16 cellular contexts compared by ENCODE assay signal in the genomic region with DNA sequence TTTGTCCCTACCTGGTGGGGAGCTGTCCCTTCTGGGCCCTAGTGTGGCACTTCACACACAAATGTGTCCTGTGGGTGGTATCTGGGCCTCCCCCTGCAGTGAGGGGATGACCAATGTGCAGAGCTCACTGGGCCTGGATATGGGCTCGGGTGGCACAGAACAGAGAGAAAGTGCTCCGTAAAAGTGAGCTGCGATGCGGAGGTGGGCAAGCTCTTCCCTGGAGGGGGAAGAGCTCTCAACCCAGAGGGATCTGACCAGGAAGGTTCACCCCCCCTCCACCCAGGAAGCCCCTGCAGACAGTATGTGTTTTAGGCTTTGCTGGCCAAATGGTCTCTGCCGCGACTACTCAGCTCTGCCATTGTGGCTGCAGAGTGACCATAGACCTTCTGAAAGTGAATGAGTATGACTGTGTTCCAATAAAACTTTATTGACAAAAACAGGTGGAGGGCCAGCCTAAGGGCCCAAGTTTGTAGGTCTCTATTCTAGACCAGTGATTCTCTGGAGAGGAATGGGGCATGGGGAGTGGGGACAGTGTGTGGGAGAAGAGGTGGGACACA. TPM values are rescaled to one million over a fixed set of nuclear protein-coding genes. Genes with fewer than 3 reads are reported as not detected.
DNase-seq lines count a peak whose midpoint lies in the region; ATAC-seq and TF ChIP-seq lines count a peak whose summit lies in the region.
"Had no signal": no experiment of that assay in that cellular context is flagged by ENCODE, and none has a peak within 500 bp of the region (broad histone marks: within the 10 kb centered on the region; RNA-seq: fewer than 3 reads in every experiment).

No MANE protein-coding gene starts in this region.

- DNase-seq in activated T-cell treated with anti-CD3 and anti-CD28 coated beads, Interleukin-2, amount 50 U/mL, for 4 hours: no peak
- no peak for DNase-seq in activated T-cell treated with anti-CD3 and anti-CD28 coated beads, Interleukin-2, amount 50 U/mL, for 48 hours
- no peak for DNase-seq in effector memory CD4-positive, alpha-beta T cell
- no peak for DNase-seq in stimulated activated CD4-positive, alpha-beta T cell treated with anti-CD3 and anti-CD28 coated beads, Interleukin-12 subunit alpha, Interleukin-12 subunit beta, amount 100 ng/mL, for 4 hours
- DNase-seq in GOT3 (lab: John Stamatoyannopoulos, UW): no peak
- DNase-seq: activated CD4-positive, CD25-positive, alpha-beta regulatory T cell; effector CD4-positive, alpha-beta T cell; glutamatergic neuron; KBM-7 had no signal

- H3K4me1 ChIP-seq in Loucy (ENCODE audit: insufficient read depth, low read length, poor library complexity, severe bottlenecking): peaks cover 73% of the 10 kb centered on the region
- peaks cover 64% of the 10 kb centered on the region for H3K4me1 ChIP-seq in effector memory CD4-positive, alpha-beta T cell (ENCODE audit: control insufficient read depth, insufficient read depth, low read length, poor library complexity, severe bottlenecking)

- H3K9me3 Mint-ChIP-seq in activated T-cell treated with anti-CD3 and anti-CD28 coated beads, Interleukin-2, amount 50 U/mL, for 4 hours: no peaks in the 10 kb centered on the region
- no peaks in the 10 kb centered on the region for H3K9me3 Mint-ChIP-seq in stimulated activated memory B cell treated with anti-CD40 and anti-IgM and Interleukin-4, amounts not matched to agents 10 μg/mL and 1 μg/mL and 100 μg/mL, for 72 hours

- no peaks in the 10 kb centered on the region for H3K27me3 Mint-ChIP-seq in activated T-cell treated with anti-CD3 and anti-CD28 coated beads, Interleukin-2, amount 50 U/mL, for 4 hours (ENCODE audit: low read depth)
- H3K27me3 Mint-ChIP-seq in stimulated activated memory B cell treated with anti-CD40 and anti-IgM and Interleukin-4, amounts not matched to agents 10 μg/mL and 1 μg/mL and 100 μg/mL, for 72 hours: no peaks in the 10 kb centered on the region

- H2AFZ ChIP-seq in Loucy (ENCODE audit: low read length): no peak overlapping the region

- no peaks in the 10 kb centered on the region for H3K36me3 ChIP-seq in Loucy (ENCODE audit: insufficient read depth, low read length)
- H3K36me3 ChIP-seq in effector memory CD4-positive, alpha-beta T cell (ENCODE audit: control insufficient read depth, insufficient read depth, low read length): no peaks in the 10 kb centered on the region
- H3K36me3 ChIP-seq: thoracic aorta had no signal

- H3K36me3 Mint-ChIP-seq in activated T-cell treated with anti-CD3 and anti-CD28 coated beads, Interleukin-2, amount 50 U/mL, for 4 hours (ENCODE audit: insufficient read depth): no peaks in the 10 kb centered on the region
- no peaks in the 10 kb centered on the region for H3K36me3 Mint-ChIP-seq in stimulated activated memory B cell treated with anti-CD40 and anti-IgM and Interleukin-4, amounts not matched to agents 10 μg/mL and 1 μg/mL and 100 μg/mL, for 72 hours

- H3K4me2 ChIP-seq in Loucy (ENCODE audit: low read depth, low read length, poor library complexity, severe bottlenecking): no peak overlapping the region

- no peak overlapping the region for H3K4me3 ChIP-seq in Loucy (ENCODE audit: low read length, poor library complexity, severe bottlenecking)
- H3K4me3 ChIP-seq in effector memory CD4-positive, alpha-beta T cell (ENCODE audit: insufficient read depth, low read depth, low read length, poor library complexity, severe bottlenecking): peak overlapping the region; percentile 71
- H3K4me3 ChIP-seq: lung, psoas muscle, thoracic aorta had no signal

- peaks cover 66% of the 10 kb centered on the region for H3K4me1 Mint-ChIP-seq in activated T-cell treated with anti-CD3 and anti-CD28 coated beads, Interleukin-2, amount 50 U/mL, for 4 hours (ENCODE audit: low read depth)
- H3K4me1 Mint-ChIP-seq in stimulated activated memory B cell treated with anti-CD40 and anti-IgM and Interleukin-4, amounts not matched to agents 10 μg/mL and 1 μg/mL and 100 μg/mL, for 72 hours: peaks cover 82% of the 10 kb centered on the region

- peak overlapping the region; percentile 70 for H3K9ac ChIP-seq in Loucy (ENCODE audit: low read depth, low read length, poor library complexity, severe bottlenecking)

- H3F3A ChIP-seq in Loucy (ENCODE audit: low read depth): peaks cover 17% of the 10 kb centered on the region

- no peaks in the 10 kb centered on the region for H3K9me3 ChIP-seq in Loucy (ENCODE audit: insufficient read depth, low read depth, low read length)
- no peaks in the 10 kb centered on the region for H3K9me3 ChIP-seq in effector memory CD4-positive, alpha-beta T cell (ENCODE audit: control insufficient read depth, low read length)
- H3K9me3 ChIP-seq: psoas muscle, thoracic aorta had no signal

- no peaks in the 10 kb centered on the region for H3K9me2 ChIP-seq in Loucy (replicated peaks; ENCODE audit: low read depth, low read length)

- H3K27ac ChIP-seq in effector memory CD4-positive, alpha-beta T cell (ENCODE audit: insufficient read depth, low read length, poor library complexity, severe bottlenecking): peak overlapping the region; percentile 83
- H3K27ac ChIP-seq: psoas muscle, thoracic aorta had no signal

- H3K27ac Mint-ChIP-seq in stimulated activated memory B cell treated with anti-CD40 and anti-IgM and Interleukin-4, amounts not matched to agents 10 μg/mL and 1 μg/mL and 100 μg/mL, for 72 hours: peak overlapping the region; percentile 86

- peaks cover 8% of the 10 kb centered on the region; the same call in 1 of the 2 replicates for H3K79me2 ChIP-seq in Loucy (ENCODE audit: insufficient read depth, low read length)

- no peak for TF ChIP-seq CTCF in Loucy (conservative IDR thresholded peaks at IDR 0.05; ENCODE audit: low read length)

- H3K4me3 Mint-ChIP-seq in activated T-cell treated with anti-CD3 and anti-CD28 coated beads, Interleukin-2, amount 50 U/mL, for 4 hours: peak overlapping the region; percentile 33
- H3K4me3 Mint-ChIP-seq in stimulated activated memory B cell treated with anti-CD40 and anti-IgM and Interleukin-4, amounts not matched to agents 10 μg/mL and 1 μg/mL and 100 μg/mL, for 72 hours: peak overlapping the region; percentile 29

- H3K27me3 ChIP-seq in Loucy (ENCODE audit: insufficient read depth, low read length, poor library complexity, severe bottlenecking): no peaks in the 10 kb centered on the region
- H3K27me3 ChIP-seq in effector memory CD4-positive, alpha-beta T cell (replicated peaks; ENCODE audit: control insufficient read depth, insufficient read depth, low read length, poor library complexity, severe bottlenecking): no peaks in the 10 kb centered on the region

- no peak for ATAC-seq in activated T-cell treated with anti-CD3 and anti-CD28 coated beads, Interleukin-2, amount 50 U/mL, for 4 hours
- ATAC-seq in stimulated activated memory B cell treated with anti-CD40 and anti-IgM and Interleukin-4, amounts not matched to agents 10 μg/mL and 1 μg/mL and 100 μg/mL, for 72 hours: no peak
- ATAC-seq in HG02884 (IDR thresholded peaks at IDR 0.05; ENCODE audit: unreplicated experiment): no peak
- ATAC-seq: psoas muscle had no signal

- no peaks in the 10 kb centered on the region for H4K20me1 ChIP-seq in Loucy (ENCODE audit: insufficient read depth, low read length, poor library complexity, severe bottlenecking)

RNA-seq across cellular contexts. Expression of a gene that starts 8.6 kb away (rescaled TPM):
- 100 to 1,000 TPM; 175 to 195 (median 180) TPM for total RNA-seq in activated T-cell treated with anti-CD3 and anti-CD28 coated beads, Interleukin-2, amount 50 U/mL, for 4 hours
- total RNA-seq: G401 had no signal

RNA-seq across cellular contexts. Expression of a gene that starts 10.5 kb away (rescaled TPM):
- total RNA-seq in activated T-cell treated with anti-CD3 and anti-CD28 coated beads, Interleukin-2, amount 50 U/mL, for 4 hours: 100 to 1,000 TPM; 100 to 130 (median 126) TPM

RNA-seq across cellular contexts. Expression of a gene that starts 55.8 kb away (rescaled TPM):
- 10 to 100 TPM; 33.8 to 37.6 (median 34.6) TPM for total RNA-seq in activated T-cell treated with anti-CD3 and anti-CD28 coated beads, Interleukin-2, amount 50 U/mL, for 4 hours
